Comparison of ENCODE assay signal across 8 cellular contexts in genomic region chr15:101293122-101293521, GRCh38. TPM values are rescaled to one million over a fixed set of nuclear protein-coding genes. Genes with fewer than 3 reads are reported as not detected.
A peak's percentile ranks its signal among the peaks of the same experiment; 100 is the strongest.
DNase-seq lines count a peak whose midpoint lies in the region; ATAC-seq, FAIRE-seq and TF ChIP-seq lines count a peak whose summit lies in the region.

No MANE protein-coding gene starts in this region.

- H3K9ac ChIP-seq in OCI-LY3 (ENCODE audit: low read length) (peak overlapping the region; percentile 97), endodermal cell (ENCODE audit: extremely low read depth, low read length, poor library complexity, severe bottlenecking) (peak overlapping the region; percentile 89)

- peaks cover 18% of the 10 kb centered on the region for H3K4me1 ChIP-seq in OCI-LY3 (ENCODE audit: low read length)
- no peaks in the 10 kb centered on the region for H3K4me1 ChIP-seq in endodermal cell (ENCODE audit: control insufficient read depth, insufficient read depth, low read length)

- H3K4me2 ChIP-seq in OCI-LY3 (ENCODE audit: low read length) = peak overlapping the region; percentile 87

- peaks cover 70% of the 10 kb centered on the region for H3K79me2 ChIP-seq in OCI-LY3 (ENCODE audit: low read length)

- H3K27me3 ChIP-seq in OCI-LY3 (ENCODE audit: low read depth, low read length) (no peaks in the 10 kb centered on the region), endodermal cell (ENCODE audit: control insufficient read depth, insufficient read depth, low read length, poor library complexity, severe bottlenecking) (no peaks in the 10 kb centered on the region)

- no peaks in the 10 kb centered on the region for H3K27me3 Mint-ChIP-seq in endodermal cell (ENCODE audit: insufficient read depth)
- H3K27me3 Mint-ChIP-seq in progenitor cell of endocrine pancreas = no peaks in the 10 kb centered on the region

- FAIRE-seq in GM12891 (lab: Jason Lieb, UNC) = no peak

- no peak for TF ChIP-seq CTCF in OCI-LY3 (IDR thresholded peaks at IDR 0.05; ENCODE audit: low read depth, low read length)
- no peak for TF ChIP-seq CTCF in endodermal cell (conservative IDR thresholded peaks at IDR 0.05)
- no peak for TF ChIP-seq CTCF in progenitor cell of endocrine pancreas (IDR thresholded peaks at IDR 0.05; ENCODE audit: unreplicated experiment)

- no peak for TF ChIP-seq POLR2A in GM12891 (IDR thresholded peaks at IDR 0.05; ENCODE audit: low read depth, low read length)

- H3K4me1 Mint-ChIP-seq in endodermal cell = peaks cover 13% of the 10 kb centered on the region
- peaks cover 21% of the 10 kb centered on the region for H3K4me1 Mint-ChIP-seq in progenitor cell of endocrine pancreas (ENCODE audit: low read depth)

- H3K36me3 ChIP-seq in OCI-LY3 (replicated peaks; ENCODE audit: low read depth, low read length) (peaks cover 33% of the 10 kb centered on the region), endodermal cell (ENCODE audit: control insufficient read depth, insufficient read depth, low read length) (peaks cover 37% of the 10 kb centered on the region)

- H3K9me3 Mint-ChIP-seq in endodermal cell (no peaks in the 10 kb centered on the region), progenitor cell of endocrine pancreas (ENCODE audit: low read depth) (no peaks in the 10 kb centered on the region)

- H3K27ac Mint-ChIP-seq in endodermal cell (no peak overlapping the region), progenitor cell of endocrine pancreas (peak overlapping the region; percentile 94)

- H2AFZ ChIP-seq in OCI-LY3 (ENCODE audit: low read depth, low read length) = no peak overlapping the region

- WGBS in endodermal cell (ENCODE audit: insufficient coverage in 1 of 2, insufficient read length in 1 of 2), 2 experiments = 88 to 93% methylated on average over 8 to 10 of the region's 10 CpGs

- H3K9me3 ChIP-seq in OCI-LY3 (ENCODE audit: insufficient read depth, low read length) (no peaks in the 10 kb centered on the region), endodermal cell (ENCODE audit: control insufficient read depth, low read length) (no peaks in the 10 kb centered on the region)

- H3K27ac ChIP-seq in OCI-LY3 (ENCODE audit: low read length) (peak overlapping the region; percentile 84), endodermal cell (ENCODE audit: low read depth, low read length) (no peak overlapping the region)

- peaks cover 52% of the 10 kb centered on the region for H4K20me1 ChIP-seq in OCI-LY3 (ENCODE audit: insufficient read depth, low read length)

- H3K36me3 Mint-ChIP-seq in endodermal cell (ENCODE audit: low read depth) (peaks cover 27% of the 10 kb centered on the region), progenitor cell of endocrine pancreas (ENCODE audit: insufficient read depth) (peaks cover 12% of the 10 kb centered on the region)

- ATAC-seq in HG03196 (IDR thresholded peaks at IDR 0.05; ENCODE audit: unreplicated experiment) = no peak

- DNase-seq in GM12891 (ENCODE audit: insufficient read length, low spot score) (no peak), endodermal cell (peak; percentile 29), progenitor cell of endocrine pancreas (ENCODE audit: low spot score, unreplicated experiment) (no peak), hippocampal formation (lab: John Stamatoyannopoulos, UW) (no peak), mesenteric fat pad (ENCODE audit: low spot score) (no peak)
- DNase-seq in central memory CD4-positive, alpha-beta T cell = no peak

- H3K4me3 ChIP-seq in OCI-LY3 (ENCODE audit: low read length) = peak overlapping the region; percentile 98
- H3K4me3 ChIP-seq in endodermal cell (ENCODE audit: low read length) = peak overlapping the region; percentile 92

- H3K4me3 Mint-ChIP-seq in endodermal cell (peak overlapping the region; percentile 87), progenitor cell of endocrine pancreas (ENCODE audit: low read depth) (peak overlapping the region; percentile 97)

TF ChIP-seq in GM12891, 5 proteins besides CTCF, POLR2A, EP300 and RAD21:
- TF ChIP-seq TAF1 (IDR thresholded peaks at IDR 0.05; ENCODE audit: low read depth, low read length) = no peak
- TF ChIP-seq SPI1 (IDR thresholded peaks at IDR 0.05; ENCODE audit: low read depth, low read length) = no peak
- peak; percentile 77 for TF ChIP-seq PAX5 (IDR thresholded peaks at IDR 0.05; ENCODE audit: insufficient read depth, low read length, severe bottlenecking)

RNA-seq across cellular contexts. Expression of gene SNRPA1, which starts 1.9 kb away (rescaled TPM):
- 93.7 TPM for polyA plus RNA-seq in GM12891 (2012; ENCODE audit: low read depth, missing spikeins)
- 100 to 1,000 TPM; 111 to 140 TPM for total RNA-seq in endodermal cell
- 123 TPM for polyA plus RNA-seq in endodermal cell (2013, experiment 1 of 2)
- 111 TPM for polyA plus RNA-seq in endodermal cell (2013, experiment 2 of 2)
- total RNA-seq in progenitor cell of endocrine pancreas = 70.6 and 78.6 TPM in 2 replicates
- 40.8 TPM for total RNA-seq in mesenteric fat pad

RNA-seq across cellular contexts. Expression of gene SELENOS, which starts 15.8 kb away (rescaled TPM):
- 18.3 TPM for polyA plus RNA-seq in GM12891 (2012; ENCODE audit: low read depth, missing spikeins)
- total RNA-seq in endodermal cell (10 to 100 TPM; 56.1 to 60.5 TPM), progenitor cell of endocrine pancreas (44.7 and 51.9 TPM in 2 replicates), mesenteric fat pad (87.2 TPM)
- polyA plus RNA-seq in endodermal cell (2013, experiment 1 of 2) = 63.3 TPM
- 61.3 TPM for polyA plus RNA-seq in endodermal cell (2013, experiment 2 of 2)

RNA-seq across cellular contexts. Expression of gene CHSY1, which starts 41.3 kb away (rescaled TPM):
- polyA plus RNA-seq in GM12891 (2012; ENCODE audit: low read depth, missing spikeins) = 5.6 TPM
- total RNA-seq in endodermal cell (10 to 100 TPM; 33.3 to 39.9 TPM), progenitor cell of endocrine pancreas (33.2 and 36.7 TPM in 2 replicates), mesenteric fat pad (53.5 TPM)
- 29.5 TPM for polyA plus RNA-seq in endodermal cell (2013, experiment 1 of 2)
- 29.7 TPM for polyA plus RNA-seq in endodermal cell (2013, experiment 2 of 2)
